Comparison of ENCODE assay signal across 22 cellular contexts in genomic region chr17:50168319-50168718, GRCh38. TPM values are rescaled to one million over a fixed set of nuclear protein-coding genes. Genes with fewer than 3 reads are reported as not detected.
DNase-seq lines count a peak whose midpoint lies in the region; ATAC-seq and TF ChIP-seq lines count a peak whose summit lies in the region.
"Had no signal": no experiment of that assay in that cellular context is flagged by ENCODE, and none has a peak within 500 bp of the region (broad histone marks: within the 10 kb centered on the region; RNA-seq: fewer than 3 reads in every experiment).

No MANE protein-coding gene starts in this region.

- no peak overlapping the region for H4K91ac ChIP-seq in IMR-90 (ENCODE audit: insufficient read depth, low read depth, low read length)

- H2AK9ac ChIP-seq in IMR-90 (replicated peaks; ENCODE audit: low read depth, low read length, poor library complexity): peak overlapping the region; percentile 51

- BruUV-seq in IMR-90 (replicated peaks; lab: Mats Ljungman, UMichigan): no TSS peak

- TF ChIP-seq POLR2A in IMR-90 (IDR thresholded peaks at IDR 0.05; ENCODE audit: low read depth, low read length): no peak

- H2BK5ac ChIP-seq in IMR-90 (ENCODE audit: low read depth, low read length, poor library complexity, severe bottlenecking): no peak overlapping the region

- H3K4me3 ChIP-seq in IMR-90 (ENCODE audit: insufficient read depth, low read depth, low read length) (no peak overlapping the region), psoas muscle (peak overlapping the region; percentile 71)
- H3K4me3 ChIP-seq: breast epithelium, tibial nerve had no signal

- no peak for TF ChIP-seq RAD21 in IMR-90 (IDR thresholded peaks at IDR 0.05; ENCODE audit: low read length)

- DNase-seq in NCI-H1417 (lab: John Stamatoyannopoulos, UW): peak in 2 of 3 experiments; percentile 9 to 21
- DNase-seq in NCI-H1417 treated with DMSO at 0.1 percent for 48 hours (lab: John Stamatoyannopoulos, UW): no peak
- DNase-seq in IMR-90: no peak
- DNase-seq in endothelial cell (ENCODE audit: low spot score): no peak
- DNase-seq in psoas muscle: peak; percentile 13 to 48
- no peak for DNase-seq in NCI-H2171 treated with DMSO at 0.1 percent for 48 hours (lab: John Stamatoyannopoulos, UW)
- DNase-seq in type B pancreatic cell (ENCODE audit: extremely low spot score, unreplicated experiment): no peak
- DNase-seq: activated T-cell treated with anti-CD3 and anti-CD28 coated beads, Interleukin-2, amount 50 U/mL, for 4 hours; C1 segment of cervical spinal cord; DMS53; mesendoderm; NCI-H2081; NCI-H524; OCI-M1 had no signal

- peak overlapping the region; percentile 37 for H3K4me3 Mint-ChIP-seq in endothelial cell (ENCODE audit: unreplicated experiment)
- no peak overlapping the region for H3K4me3 Mint-ChIP-seq in type B pancreatic cell

- in situ Hi-C loops in IMR-90 (cut with MboI; ENCODE audit: low sequenced_read_pairs): no loop called here

- no peak overlapping the region for H2BK120ac ChIP-seq in IMR-90 (ENCODE audit: low read depth, low read length)

- H3K9me3 ChIP-seq in IMR-90 (ENCODE audit: control insufficient read depth, insufficient read depth, low read length) (no peaks in the 10 kb centered on the region), psoas muscle (no peaks in the 10 kb centered on the region)
- H3K9me3 ChIP-seq: breast epithelium, tibial nerve had no signal

- no peak overlapping the region for H3K23ac ChIP-seq in IMR-90 (ENCODE audit: low read depth, low read length)

- ATAC-seq in IMR-90 (ENCODE audit: low read depth) (no peak), psoas muscle (no peak), GM21447 (IDR thresholded peaks at IDR 0.05; ENCODE audit: unreplicated experiment) (no peak)

- H3K18ac ChIP-seq in IMR-90 (ENCODE audit: low read depth, low read length): no peak overlapping the region

- no peak overlapping the region for H3K27ac ChIP-seq in IMR-90 (ENCODE audit: insufficient read depth, low read length)
- H3K27ac ChIP-seq in psoas muscle: peak overlapping the region; percentile 69
- H3K27ac ChIP-seq: 22Rv1, breast epithelium, HL-60, tibial nerve had no signal

- no peak overlapping the region for H3K4ac ChIP-seq in IMR-90 (ENCODE audit: low read depth, low read length)

- H4K8ac ChIP-seq in IMR-90 (ENCODE audit: low read depth in 2 of 2, low read length in 2 of 2): no peak overlapping the region

- H2AFZ ChIP-seq in IMR-90 (replicated peaks; ENCODE audit: low read length, poor library complexity): peak overlapping the region; percentile 56

- H3K4me1 ChIP-seq in IMR-90 (ENCODE audit: control insufficient read depth, insufficient read depth, low read length): peaks cover 5% of the 10 kb centered on the region
- peaks cover 70% of the 10 kb centered on the region for H3K4me1 ChIP-seq in psoas muscle
- H3K4me1 ChIP-seq: breast epithelium had no signal

- H3K27me3 Mint-ChIP-seq in endothelial cell (ENCODE audit: unreplicated experiment): peaks cover 12% of the 10 kb centered on the region
- H3K27me3 Mint-ChIP-seq in type B pancreatic cell: peaks cover 5% of the 10 kb centered on the region

- no peak overlapping the region for H3K14ac ChIP-seq in IMR-90 (replicated peaks; ENCODE audit: low read depth, low read length)

- H3K36me3 Mint-ChIP-seq in endothelial cell (ENCODE audit: low read depth, unreplicated experiment): peaks cover 7% of the 10 kb centered on the region
- no peaks in the 10 kb centered on the region for H3K36me3 Mint-ChIP-seq in type B pancreatic cell
- H3K36me3 Mint-ChIP-seq: activated naive CD4-positive, alpha-beta T cell treated with anti-CD3 and anti-CD28 coated beads, Interleukin-2, amount 50 U/mL, for 72 hours; immature natural killer cell had no signal

- peak overlapping the region; percentile 59 for H2AK5ac ChIP-seq in IMR-90 (ENCODE audit: low read depth, low read length)

- POLR2A ChIA-PET in IMR-90 (lab: Charles Lee; ENCODE audit: unreplicated experiment): no interaction called here

- H3K79me1 ChIP-seq in IMR-90 (ENCODE audit: low read depth in 1 of 2, low read length in 2 of 2): peaks cover 3 to 9% of the 10 kb centered on the region in 2 experiments; a peak in 2 of 4 replicates

- H3K4me2 ChIP-seq in IMR-90 (ENCODE audit: low read depth, low read length): no peak overlapping the region

- H3K9me1 ChIP-seq in IMR-90 (ENCODE audit: insufficient read depth, low read length): peaks cover 9% of the 10 kb centered on the region; the same call in 1 of the 2 replicates

- no peak overlapping the region for H3K27ac Mint-ChIP-seq in endothelial cell (ENCODE audit: unreplicated experiment)
- H3K27ac Mint-ChIP-seq in type B pancreatic cell: no peak overlapping the region

- H4K5ac ChIP-seq in IMR-90 (ENCODE audit: low read depth, low read length): no peak overlapping the region

- 78% methylated on average over 5 of the region's 13 CpGs; no CpG with 5 or more reads in 1 of the 2 experiments for WGBS in IMR-90 (ENCODE audit: extremely low coverage in 2 of 2, insufficient read length in 1 of 2), 2 experiments
- 47 to 59% (median 56%) methylated on average over 13 of the region's 13 CpGs for WGBS in psoas muscle, 3 donors

- H3K4me1 Mint-ChIP-seq in endothelial cell (ENCODE audit: unreplicated experiment) (peaks cover 8% of the 10 kb centered on the region), type B pancreatic cell (ENCODE audit: unreplicated experiment) (peaks cover 17% of the 10 kb centered on the region)

- no peaks in the 10 kb centered on the region for H3K36me3 ChIP-seq in IMR-90 (ENCODE audit: control insufficient read depth, insufficient read depth, low read length)
- peaks cover 0 to 44% of the 10 kb centered on the region in 2 donors for H3K36me3 ChIP-seq in psoas muscle (ENCODE audit: insufficient read depth in 1 of 2, low read depth in 1 of 2)
- H3K36me3 ChIP-seq: breast epithelium had no signal

- H2BK20ac ChIP-seq in IMR-90 (ENCODE audit: low read depth, low read length): no peak overlapping the region

- no peak overlapping the region for H3K56ac ChIP-seq in IMR-90 (ENCODE audit: extremely low read depth, insufficient read depth, low read length)

- H4K20me1 ChIP-seq in IMR-90 (ENCODE audit: insufficient read depth, low read length): no peaks in the 10 kb centered on the region

- intact Hi-C loops in IMR-90 (cut with micrococcal nuclease) (no loop called here), psoas muscle (cut with DNase I) (loop anchor here (5.0 kb wide), 2 partner anchors 36 to 71 kb away; partner anchors contain the start of genes SAMD14 (in 2 of the 2) and PDK2 (in 1 of the 2))

- dilution Hi-C loops in IMR-90 (cut with HindIII; ENCODE audit: low sequenced_read_pairs, unreplicated experiment): no loop called here

- no peak overlapping the region for H2BK15ac ChIP-seq in IMR-90 (ENCODE audit: low read depth, low read length)

- CTCF ChIA-PET in IMR-90 (lab: Yijun Ruan, JAX): interaction anchor here (0.9 to 3.0 kb wide), 2 partner anchors 101 to 126 kb away, joined by 3 to 54 read pairs; no protein-coding TSS in a partner anchor

- H3K9ac ChIP-seq in IMR-90 (ENCODE audit: low read depth, low read length): no peak overlapping the region

- no peak for TF ChIP-seq CTCF in IMR-90 (conservative IDR thresholded peaks at IDR 0.05; ENCODE audit: low read depth, low read length)
- no peak for TF ChIP-seq CTCF in endothelial cell (IDR thresholded peaks at IDR 0.05; ENCODE audit: unreplicated experiment)
- TF ChIP-seq CTCF in psoas muscle (IDR thresholded peaks at IDR 0.05): no peak
- TF ChIP-seq CTCF in type B pancreatic cell (conservative IDR thresholded peaks at IDR 0.05): no peak

- H3K9me3 Mint-ChIP-seq in endothelial cell (ENCODE audit: unreplicated experiment) (no peaks in the 10 kb centered on the region), type B pancreatic cell (no peaks in the 10 kb centered on the region)
- H3K9me3 Mint-ChIP-seq: activated naive CD4-positive, alpha-beta T cell treated with anti-CD3 and anti-CD28 coated beads, Interleukin-2, amount 50 U/mL, for 72 hours; activated T-cell treated with anti-CD3 and anti-CD28 coated beads, Interleukin-2, amount 50 U/mL, for 4 hours; immature natural killer cell had no signal

- H3K27me3 ChIP-seq in IMR-90 (ENCODE audit: control insufficient read depth, insufficient read depth, low read length) (no peaks in the 10 kb centered on the region), psoas muscle (ENCODE audit: insufficient read depth in 3 of 3, low read length in 2 of 3) (no peaks in the 10 kb centered on the region)
- H3K27me3 ChIP-seq: breast epithelium, tibial nerve had no signal

RNA-seq across cellular contexts. Expression of gene SGCA, which starts 2.5 kb away (rescaled TPM):
- total RNA-seq in IMR-90 (2012; rRNA removed) (not detected in 2 replicates), endothelial cell (ENCODE audit: unreplicated experiment) (not detected), psoas muscle (100 to 1,000 TPM; 245 to 291 (median 266) TPM), type B pancreatic cell (ENCODE audit: low replicate concordance) (0.72 TPM in 1 of 2 replicates, not detected in the other)
- polyA plus RNA-seq in IMR-90 (2012; rRNA removed) (0.19 and 0.55 TPM in 2 replicates), psoas muscle (100 to 1,000 TPM; 120 to 254 (median 151) TPM)
- polyA plus RNA-seq in IMR-90 (2012; cell fraction: cytosol; rRNA removed): 0.36 and 0.43 TPM in 2 replicates
- 0.34 TPM in 1 of 2 replicates, not detected in the other for polyA plus RNA-seq in IMR-90 (2012; cell fraction: nucleus; rRNA removed; ENCODE audit: low replicate concordance)
- total RNA-seq: activated T-cell treated with anti-CD3 and anti-CD28 coated beads, Interleukin-2, amount 50 U/mL, for 4 hours; SK-MEL-5 had no signal
- polyA plus RNA-seq: immature natural killer cell had no signal

RNA-seq across cellular contexts. Expression of gene PPP1R9B, which starts 17.8 kb away (rescaled TPM):
- total RNA-seq in IMR-90 (2012; rRNA removed) (28.0 and 38.6 TPM in 2 replicates), endothelial cell (ENCODE audit: unreplicated experiment) (101 TPM), psoas muscle (10 to 100 TPM; 15.1 to 26.5 (median 18.4) TPM), type B pancreatic cell (ENCODE audit: low replicate concordance) (45.6 and 51.5 TPM in 2 replicates)
- polyA plus RNA-seq in IMR-90 (2012; rRNA removed) (23.0 and 25.8 TPM in 2 replicates), psoas muscle (10 to 100 TPM in 2 of 3 donors, 1 to 10 TPM in 1; 7.0 to 11.3 (median 11.0) TPM)
- polyA plus RNA-seq in IMR-90 (2012; cell fraction: cytosol; rRNA removed): 16.2 and 19.3 TPM in 2 replicates
- polyA plus RNA-seq in IMR-90 (2012; cell fraction: nucleus; rRNA removed; ENCODE audit: low replicate concordance): 42.2 and 55.1 TPM in 2 replicates

RNA-seq across cellular contexts. Expression of gene COL1A1, which starts 33.1 kb away (rescaled TPM):
- total RNA-seq in IMR-90 (2012; rRNA removed) (1,825 and 2,180 TPM in 2 replicates), endothelial cell (ENCODE audit: unreplicated experiment) (6.8 TPM), psoas muscle (10 to 100 TPM; 10.2 to 46.6 (median 18.7) TPM), type B pancreatic cell (ENCODE audit: low replicate concordance) (31.0 and 201 TPM in 2 replicates)
- polyA plus RNA-seq in IMR-90 (2012; rRNA removed) (4,117 and 4,350 TPM in 2 replicates), psoas muscle (1 to 10 TPM; 2.3 to 5.4 (median 3.3) TPM)
- polyA plus RNA-seq in IMR-90 (2012; cell fraction: cytosol; rRNA removed): 6,648 and 7,973 TPM in 2 replicates
- 7,018 and 18,611 TPM in 2 replicates for polyA plus RNA-seq in IMR-90 (2012; cell fraction: nucleus; rRNA removed; ENCODE audit: low replicate concordance)
- polyA plus RNA-seq: immature natural killer cell had no signal

RNA-seq across cellular contexts. Expression of gene SAMD14, which starts 38.4 kb away (rescaled TPM):
- 1.4 TPM in 2 replicates for total RNA-seq in IMR-90 (2012; rRNA removed)
- 6.2 and 6.7 TPM in 2 replicates for polyA plus RNA-seq in IMR-90 (2012; rRNA removed)
- 2.7 and 5.4 TPM in 2 replicates for polyA plus RNA-seq in IMR-90 (2012; cell fraction: cytosol; rRNA removed)
- 20.9 and 34.4 TPM in 2 replicates for polyA plus RNA-seq in IMR-90 (2012; cell fraction: nucleus; rRNA removed; ENCODE audit: low replicate concordance)
- 82.0 TPM for total RNA-seq in endothelial cell (ENCODE audit: unreplicated experiment)
- total RNA-seq in psoas muscle: 1 to 10 TPM in 3 of 4 donors, under 1 TPM in 1; 0.55 to 2.7 (median 1.3) TPM
- 1 to 10 TPM in 1 of 3 donors, under 1 TPM in 2; 0.64 to 1.3 (median 0.98) TPM for polyA plus RNA-seq in psoas muscle
- total RNA-seq in type B pancreatic cell (ENCODE audit: low replicate concordance): 2.2 and 14.1 TPM in 2 replicates

Comparison
In these comparisons a context has a peak if more than half of its experiments do, and no peak if none do; other contexts are left out.
1. DNase-seq: peak in NCI-H1417 (2 of 3) and psoas muscle (2 of 2); none in NCI-H1417 treated with DMSO at 0.1 percent for 48 hours (single experiment), IMR-90 (single experiment), endothelial cell (single experiment), NCI-H2171 treated with DMSO at 0.1 percent for 48 hours (single experiment) and type B pancreatic cell (single experiment).
2. RNA of gene SGCA, which starts 2.5 kb away (total RNA-seq): 245 to 291 TPM in psoas muscle; 0.72 TPM in type B pancreatic cell, not detected in IMR-90 and not detected in endothelial cell (single experiment); every median in the first group is over 100 times any median in the second.